In the genomic region with DNA sequence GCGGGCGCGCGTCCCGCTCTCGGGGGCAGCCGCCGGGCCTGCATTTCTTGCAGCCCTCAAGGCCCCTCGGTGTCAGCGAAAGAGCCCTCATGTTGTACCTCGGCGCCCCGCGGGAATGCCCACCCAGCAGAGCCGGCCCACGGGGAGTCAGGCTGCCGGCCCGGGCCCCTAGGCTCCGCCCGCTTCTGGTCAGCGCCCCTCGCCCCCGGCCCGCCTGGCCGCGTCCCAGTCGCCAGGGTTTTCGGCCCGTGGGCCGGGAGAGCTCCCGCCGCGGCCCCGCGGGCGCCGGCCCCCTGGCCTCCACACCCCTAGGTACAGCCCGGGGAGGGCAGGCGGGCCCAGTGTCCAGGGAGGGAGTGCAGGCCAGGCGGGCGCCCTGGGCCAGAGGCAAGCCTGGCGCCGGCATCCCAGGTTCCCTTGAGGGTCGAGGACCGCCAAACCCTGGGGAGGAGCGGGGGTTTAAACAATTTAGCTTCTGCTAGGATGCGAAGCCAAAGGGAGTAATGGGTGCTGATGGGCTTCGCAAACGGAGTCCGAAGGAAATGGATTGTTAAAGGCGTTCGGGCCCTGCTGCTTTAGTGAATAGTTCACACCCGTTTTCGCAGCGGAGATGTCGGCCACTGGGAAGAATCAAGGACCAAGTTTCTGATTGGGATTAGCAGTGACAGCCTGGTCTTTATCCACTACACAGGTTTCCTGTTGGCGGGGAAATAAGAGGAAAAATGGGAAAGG, we compare ENCODE assay signal across 9 cellular contexts. TPM values are rescaled to one million over a fixed set of nuclear protein-coding genes. Genes with fewer than 3 reads are reported as not detected.
DNase-seq lines count a peak whose midpoint lies in the region; ATAC-seq and TF ChIP-seq lines count a peak whose summit lies in the region.
"Had no signal": no experiment of that assay in that cellular context is flagged by ENCODE, and none has a peak within 500 bp of the region (broad histone marks: within the 10 kb centered on the region; RNA-seq: fewer than 3 reads in every experiment).

No MANE protein-coding gene starts in this region.

- H3K27me3 ChIP-seq in RWPE2 (ENCODE audit: insufficient read depth, poor library complexity, severe bottlenecking), result peaks cover 70% of the 10 kb centered on the region

- no peak; the same call in 2 of the 3 replicates for ATAC-seq in RWPE2 (ENCODE audit: low read depth)
- peak; percentile 52 for ATAC-seq in Right ventricle myocardium superior (ENCODE audit: poor library complexity)
- ATAC-seq: PC-3 had no signal

- peak overlapping the region; percentile 58 for H3K9ac ChIP-seq in ES-I3 (ENCODE audit: low read depth, low read length)

- H3K4me1 ChIP-seq in ES-I3 (ENCODE audit: insufficient read depth, low read length) (peaks cover 3% of the 10 kb centered on the region; the same call in 1 of the 2 replicates), RWPE2 (ENCODE audit: insufficient read depth, poor library complexity, severe bottlenecking) (no peaks in the 10 kb centered on the region)

- H3K4me3 ChIP-seq in RWPE2 (ENCODE audit: severe bottlenecking), result peak overlapping the region; percentile 22

- no peak overlapping the region for H3K27ac ChIP-seq in RWPE2 (ENCODE audit: poor library complexity, severe bottlenecking)

- no peak for TF ChIP-seq CTCF in RWPE2 (IDR thresholded peaks at IDR 0.05; ENCODE audit: poor library complexity, severe bottlenecking)

- DNase-seq in RWPE2 (ENCODE audit: low spot score) (no peak), Right ventricle myocardium superior (no peak), posterior vena cava (ENCODE audit: low spot score) (peak; percentile 82), NCI-H510A treated with DMSO at 0.1 percent for 48 hours (lab: John Stamatoyannopoulos, UW) (no peak), COLO829 (ENCODE audit: low spot score) (no peak), T1000 (lab: John Stamatoyannopoulos, UW) (no peak), AML-193 (lab: John Stamatoyannopoulos, UW) (no peak)
- DNase-seq: PC-3 had no signal

- H3K36me3 ChIP-seq in ES-I3 (ENCODE audit: insufficient read depth, low read length) (no peaks in the 10 kb centered on the region), RWPE2 (ENCODE audit: low read depth) (no peaks in the 10 kb centered on the region)

- intact Hi-C loops in Right ventricle myocardium superior (cut with DNase I), result no loop called here
- intact Hi-C loops in posterior vena cava (cut with DNase I), result no loop called here

- H3K9me3 ChIP-seq in ES-I3 (ENCODE audit: control insufficient read depth, insufficient read depth, low read length), result no peaks in the 10 kb centered on the region
- no peaks in the 10 kb centered on the region for H3K9me3 ChIP-seq in RWPE2 (ENCODE audit: severe bottlenecking)

RNA-seq across cellular contexts. Expression of a gene that starts 0.5 kb away (rescaled TPM):
- total RNA-seq in Right ventricle myocardium superior, result 0.24 TPM
- total RNA-seq in posterior vena cava, result under 1 TPM; 0.60 to 0.71 TPM
- total RNA-seq: PC-3 had no signal
